In genomic region chr11:72676874-72677341, GRCh38 we compare ENCODE assay signal across 8 cellular contexts. TPM values are rescaled to one million over a fixed set of nuclear protein-coding genes. Genes with fewer than 3 reads are reported as not detected.
DNase-seq lines count a peak whose midpoint lies in the region; ATAC-seq and TF ChIP-seq lines count a peak whose summit lies in the region.

No MANE protein-coding gene starts in this region.

- H3K27me3 ChIP-seq in lower lobe of right lung (ENCODE audit: low read depth) (peaks cover 57% of the 10 kb centered on the region), esophagus squamous epithelium (peaks cover 0 to 93% (median 17%) of the 10 kb centered on the region in 4 donors)

- WGBS in esophagus squamous epithelium, 2 donors: 1 to 2% methylated on average over 15 of the region's 30 CpGs

- TF ChIP-seq CTCF in lower lobe of right lung (IDR thresholded peaks at IDR 0.05) (no peak), esophagus squamous epithelium (IDR thresholded peaks at IDR 0.05) (no peak)

- ATAC-seq in lower lobe of right lung: peak; percentile 60 to 62

- in situ Hi-C loops in T47D (cut with HindIII; ENCODE audit: low pct_unique_long_range_greater_than_20kb, low sequenced_read_pairs): no loop called here

- intact Hi-C loops in lower lobe of right lung (cut with DNase I) (no loop called here), esophagus squamous epithelium (cut with DNase I) (no loop called here)

- H3K4me3 ChIP-seq in lower lobe of right lung (no peak overlapping the region), esophagus squamous epithelium (no peak overlapping the region)

- H3K9me3 ChIP-seq in lower lobe of right lung (no peaks in the 10 kb centered on the region), esophagus squamous epithelium (no peaks in the 10 kb centered on the region)

- H3K4me1 ChIP-seq in lower lobe of right lung: peaks cover 6% of the 10 kb centered on the region
- peaks cover 0 to 18% (median 0%) of the 10 kb centered on the region in 3 donors for H3K4me1 ChIP-seq in esophagus squamous epithelium

- no peaks in the 10 kb centered on the region for H3K36me3 ChIP-seq in lower lobe of right lung
- no peaks in the 10 kb centered on the region for H3K36me3 ChIP-seq in esophagus squamous epithelium

- TF ChIP-seq POLR2A in esophagus squamous epithelium (IDR thresholded peaks at IDR 0.05): no peak

- DNase-seq in NCI-H146 (lab: John Stamatoyannopoulos, UW) (peak; percentile 17), NCI-H146 treated with DMSO at 0.1 percent for 48 hours (lab: John Stamatoyannopoulos, UW; ENCODE audit: unreplicated experiment) (no peak), UCSD-AML1 (lab: John Stamatoyannopoulos, UW; ENCODE audit: unreplicated experiment) (peak; percentile 66), T47D (ENCODE audit: low read depth in 1 of 2, low spot score in 1 of 2) (peak; percentile 75 to 95), lower lobe of right lung (peak; percentile 77), esophagus squamous epithelium (lab: John Stamatoyannopoulos, UW) (no peak), NCI-H774 (lab: John Stamatoyannopoulos, UW) (no peak)
- peak; percentile 53 for DNase-seq in stimulated activated CD8-positive, alpha-beta memory T cell treated with anti-CD3 and anti-CD28 coated beads, Interleukin-4, amount 100 ng/mL, for 24 hours (ENCODE audit: low read depth)

- H3K27ac ChIP-seq in lower lobe of right lung (no peak overlapping the region), esophagus squamous epithelium (no peak overlapping the region)

RNA-seq across cellular contexts. Expression of gene PDE2A, which starts 2.7 kb away (rescaled TPM):
- total RNA-seq in lower lobe of right lung (19.5 TPM), esophagus squamous epithelium (10 to 100 TPM in 3 of 4 donors, 1 to 10 TPM in 1; 5.6 to 38.3 (median 12.9) TPM)

Comparison
In these comparisons a context has a peak if more than half of its experiments do, and no peak if none do; other contexts are left out.
1. DNase-seq: peak in NCI-H146 (single experiment), UCSD-AML1 (single experiment), T47D (2 of 2), lower lobe of right lung (single experiment) and stimulated activated CD8-positive, alpha-beta memory T cell treated with anti-CD3 and anti-CD28 coated beads, Interleukin-4, amount 100 ng/mL, for 24 hours (single experiment); none in NCI-H146 treated with DMSO at 0.1 percent for 48 hours (single experiment), esophagus squamous epithelium (single experiment) and NCI-H774 (single experiment).